Comparison of ENCODE assay signal across 16 cellular contexts in genomic region chr3:138459619-138460535, GRCh38. TPM values are rescaled to one million over a fixed set of nuclear protein-coding genes. Genes with fewer than 3 reads are reported as not detected.
DNase-seq lines count a peak whose midpoint lies in the region; ATAC-seq and TF ChIP-seq lines count a peak whose summit lies in the region.
"Had no signal": no experiment of that assay in that cellular context is flagged by ENCODE, and none has a peak within 500 bp of the region (broad histone marks: within the 10 kb centered on the region; RNA-seq: fewer than 3 reads in every experiment).

No MANE protein-coding gene starts in this region.

- peaks cover 0 to 7% (median 0%) of the 10 kb centered on the region in 4 donors for H3K4me1 ChIP-seq in upper lobe of left lung
- H3K4me1 ChIP-seq: SJSA1, tibial nerve had no signal

- TF ChIP-seq CTCF in WERI-Rb-1 (IDR thresholded peaks at IDR 0.05; ENCODE audit: low read depth, low read length), result peak; percentile 33; the same call in 1 of the 2 replicates
- TF ChIP-seq CTCF in upper lobe of left lung (IDR thresholded peaks at IDR 0.05), result no peak
- TF ChIP-seq CTCF in omental fat pad (IDR thresholded peaks at IDR 0.05), result no peak

- 66 to 88% methylated on average over 4 to 12 of the region's 15 CpGs for WGBS in upper lobe of left lung, 2 donors

- peak; percentile 37 for DNase-seq in activated CD8-positive, alpha-beta memory T cell treated with anti-CD3 and anti-CD28 coated beads for 24 hours
- no peak for DNase-seq in activated CD8-positive, alpha-beta memory T cell treated with anti-CD3 and anti-CD28 coated beads, Interleukin-2, amount 50 U/mL, for 4 hours
- DNase-seq in WERI-Rb-1 (peak; percentile 66), left ventricle myocardium superior (peak; percentile 42), upper lobe of left lung (peak; percentile 18 to 66), omental fat pad (ENCODE audit: low spot score) (no peak), NCI-H774 (lab: John Stamatoyannopoulos, UW) (no peak)
- DNase-seq: hippocampal formation, NCI-H187 treated with DMSO at 0.1 percent for 48 hours, NCI-H446 treated with DMSO at 0.1 percent for 48 hours had no signal

- intact Hi-C loops in left ventricle myocardium superior (cut with micrococcal nuclease), result no loop called here

- peak; percentile 72 for ATAC-seq in left ventricle myocardium superior
- ATAC-seq in upper lobe of left lung (ENCODE audit: low FRiP score in 2 of 2), result no peak
- ATAC-seq in omental fat pad (ENCODE audit: low FRiP score), result no peak
- ATAC-seq in GM18907 (IDR thresholded peaks at IDR 0.05; ENCODE audit: unreplicated experiment), result no peak
- ATAC-seq: activated CD4-positive, CD25-positive, alpha-beta regulatory T cell treated with anti-CD3 and anti-CD28 coated beads, Interleukin-2, amount 50 U/mL, for 24 hours; stimulated activated effector memory CD8-positive, alpha-beta T cell treated with anti-CD3 and anti-CD28 coated beads, Interleukin-12 subunit alpha, Interleukin-12 subunit beta, amount 100 ng/mL, for 72 hours had no signal

- H3K27me3 ChIP-seq in WERI-Rb-1 (ENCODE audit: insufficient read depth, low read depth, severe bottlenecking), result no peaks in the 10 kb centered on the region
- no peaks in the 10 kb centered on the region for H3K27me3 ChIP-seq in upper lobe of left lung
- H3K27me3 ChIP-seq: SJSA1, tibial nerve had no signal

- H3K4me3 ChIP-seq in WERI-Rb-1 (ENCODE audit: low read depth, low read length) (no peak overlapping the region), upper lobe of left lung (no peak overlapping the region)
- H3K4me3 ChIP-seq: SJSA1, tibial nerve had no signal

- H3K9me3 ChIP-seq in WERI-Rb-1 (ENCODE audit: severe bottlenecking) (no peaks in the 10 kb centered on the region), upper lobe of left lung (no peaks in the 10 kb centered on the region)
- H3K9me3 ChIP-seq: SJSA1, tibial nerve had no signal

- TF ChIP-seq POLR2A in upper lobe of left lung (IDR thresholded peaks at IDR 0.05), result no peak

- peak overlapping the region; percentile 70 for H3K27ac ChIP-seq in WERI-Rb-1
- H3K27ac ChIP-seq in upper lobe of left lung, result no peak overlapping the region
- H3K27ac ChIP-seq: SJSA1, tibial nerve had no signal

- TF ChIP-seq EP300 in upper lobe of left lung (IDR thresholded peaks at IDR 0.05), result no peak

- H3K36me3 ChIP-seq in WERI-Rb-1 (no peaks in the 10 kb centered on the region), upper lobe of left lung (peaks cover 0 to 43% (median 27%) of the 10 kb centered on the region in 4 donors)
- H3K36me3 ChIP-seq: SJSA1, tibial nerve had no signal

RNA-seq across cellular contexts. Expression of gene ESYT3, which starts 25.5 kb away (rescaled TPM):
- total RNA-seq in left ventricle myocardium superior, result 1.2 TPM
- total RNA-seq in upper lobe of left lung, result 10 to 100 TPM; 45.9 to 93.3 (median 54.6) TPM
- total RNA-seq in omental fat pad, result 1 to 10 TPM in 2 of 4 donors, under 1 TPM in 1, not detected in 1; 0.75 to 2.3 (median 1.5) TPM
- total RNA-seq: OCI-LY7 had no signal

Comparison
In these comparisons a context has a peak if more than half of its experiments do, and no peak if none do; other contexts are left out.
1. DNase-seq: peak in activated CD8-positive, alpha-beta memory T cell treated with anti-CD3 and anti-CD28 coated beads for 24 hours (single experiment), WERI-Rb-1 (single experiment), left ventricle myocardium superior (single experiment) and upper lobe of left lung (2 of 2); none in activated CD8-positive, alpha-beta memory T cell treated with anti-CD3 and anti-CD28 coated beads, Interleukin-2, amount 50 U/mL, for 4 hours (single experiment), omental fat pad (single experiment) and NCI-H774 (single experiment).
2. RNA of gene ESYT3, which starts 25.5 kb away (total RNA-seq): 45.9 to 93.3 TPM in upper lobe of left lung; 0.75 to 2.3 TPM in omental fat pad and 1.2 TPM in left ventricle myocardium superior (single experiment); every median in the first group is over 10 times any median in the second.